1 cellular context compared by ENCODE assay signal in the genomic region with DNA sequence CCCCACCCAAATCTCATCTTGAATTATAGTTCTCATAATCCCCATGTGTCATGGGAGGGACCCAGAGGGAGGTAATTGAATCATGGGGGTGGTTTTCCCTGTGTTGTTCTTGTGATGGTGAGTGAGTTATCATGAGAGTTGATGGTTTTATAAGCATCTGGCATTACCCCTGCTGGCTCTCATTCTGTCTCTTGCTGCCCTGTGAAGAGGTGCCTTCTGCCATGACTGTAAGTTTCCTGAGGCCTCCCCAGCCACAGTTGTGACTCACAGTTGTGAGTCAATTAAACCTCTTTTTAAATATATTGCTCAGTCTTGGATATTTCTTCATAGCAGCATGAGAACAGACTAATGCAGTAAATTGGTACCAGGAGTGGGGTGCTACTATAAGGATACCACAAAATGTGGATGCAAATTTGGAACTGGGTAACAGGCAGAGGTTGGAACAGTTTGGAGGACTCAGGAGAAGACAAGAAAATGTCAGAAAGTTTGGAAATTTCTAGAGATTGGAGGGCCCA. TPM values are rescaled to one million over a fixed set of nuclear protein-coding genes. Genes with fewer than 3 reads are reported as not detected.
"Had no signal": no experiment of that assay in that cellular context is flagged by ENCODE, and none has a peak within 500 bp of the region (broad histone marks: within the 10 kb centered on the region; RNA-seq: fewer than 3 reads in every experiment).

No MANE protein-coding gene starts in this region.

RNA-seq across cellular contexts. Expression of gene GYPE, which starts 46.2 kb away (rescaled TPM):
- total RNA-seq: G401 had no signal
